In the genomic region with DNA sequence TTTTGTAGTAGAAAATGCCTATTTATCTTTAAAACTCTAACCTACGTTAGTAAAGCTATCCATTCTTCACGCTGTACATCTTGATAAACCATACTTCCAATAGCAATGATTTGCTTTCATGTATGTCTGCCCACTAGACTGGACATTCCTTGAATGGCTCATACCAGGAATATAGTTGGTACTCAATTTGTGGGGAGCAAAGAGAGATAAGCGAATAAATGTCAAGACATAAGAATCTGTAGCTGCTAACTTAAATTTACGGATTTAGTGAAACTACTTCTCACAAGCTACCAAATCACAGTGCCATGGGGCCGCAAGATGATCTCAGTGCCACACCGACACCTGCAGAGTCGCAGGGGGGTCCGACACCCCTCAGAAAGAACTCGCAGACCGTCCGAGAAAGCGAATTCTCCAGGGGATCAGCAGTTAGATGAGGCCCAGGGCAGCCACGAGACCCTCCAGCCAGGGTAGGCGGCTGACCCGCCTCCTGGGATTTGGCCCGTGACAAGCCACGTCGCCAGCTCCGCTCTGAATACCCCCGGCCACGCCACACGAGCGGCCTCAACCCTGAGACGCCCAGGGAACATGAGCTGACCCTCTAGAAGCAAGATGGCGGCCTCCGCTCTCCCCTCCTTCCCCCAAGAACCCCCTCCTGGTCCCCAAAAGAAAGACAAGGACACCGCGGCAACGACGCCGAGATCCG, we compare ENCODE assay signal across 8 cellular contexts.
DNase-seq lines count a peak whose midpoint lies in the region; ATAC-seq lines count a peak whose summit lies in the region.

No MANE protein-coding gene starts in this region.

- H3K27ac ChIP-seq in angular gyrus (ENCODE audit: low read depth, low read length) = peak overlapping the region; percentile 84
- H3K27ac ChIP-seq in substantia nigra (ENCODE audit: low read depth, low read length, poor library complexity, severe bottlenecking) = peak overlapping the region; percentile 88

- no peaks in the 10 kb centered on the region for H3K27me3 Mint-ChIP-seq in activated T-cell treated with anti-CD3 and anti-CD28 coated beads, Interleukin-2, amount 50 U/mL, for 24 hours

- DNase-seq in activated T-cell treated with anti-CD3 and anti-CD28 coated beads, Interleukin-2, amount 50 U/mL, for 24 hours = no peak
- DNase-seq in activated T-cell treated with anti-CD3 and anti-CD28 coated beads, Interleukin-2, amount 50 U/mL, for 1 hour = no peak
- DNase-seq in inferior parietal cortex (ENCODE audit: extremely low spot score) = peak; percentile 15
- DNase-seq in substantia nigra (lab: John Stamatoyannopoulos, UW) = peak in 16 of 49 donors; percentile 16 to 72 (median 50)

- H3K4me1 Mint-ChIP-seq in activated T-cell treated with anti-CD3 and anti-CD28 coated beads, Interleukin-2, amount 50 U/mL, for 24 hours (ENCODE audit: low read depth) = peaks cover 50% of the 10 kb centered on the region

- peaks cover 19% of the 10 kb centered on the region for H3K36me3 Mint-ChIP-seq in activated T-cell treated with anti-CD3 and anti-CD28 coated beads, Interleukin-2, amount 50 U/mL, for 24 hours (ENCODE audit: low read depth)

- H3K27ac Mint-ChIP-seq in activated T-cell treated with anti-CD3 and anti-CD28 coated beads, Interleukin-2, amount 50 U/mL, for 24 hours = peak overlapping the region; percentile 96

- no peaks in the 10 kb centered on the region for H3K9me3 Mint-ChIP-seq in activated T-cell treated with anti-CD3 and anti-CD28 coated beads, Interleukin-2, amount 50 U/mL, for 24 hours

- ATAC-seq in HG03520 (IDR thresholded peaks at IDR 0.05; ENCODE audit: unreplicated experiment) (peak; percentile 16), GM21381 (IDR thresholded peaks at IDR 0.05; ENCODE audit: unreplicated experiment) (no peak), GM19324 (IDR thresholded peaks at IDR 0.05; ENCODE audit: low FRiP score, unreplicated experiment) (no peak)

- peak overlapping the region; percentile 96 for H3K4me3 Mint-ChIP-seq in activated T-cell treated with anti-CD3 and anti-CD28 coated beads, Interleukin-2, amount 50 U/mL, for 24 hours
